In genomic region chr11:36345084-36345511, GRCh38 we compare ENCODE assay signal across 1 cellular context.
TF ChIP-seq lines count a peak whose summit lies in the region.

No MANE protein-coding gene starts in this region.

TF ChIP-seq in H1, 55 proteins besides CTCF, POLR2A, EP300 and RAD21:
- TF ChIP-seq CBX8 (IDR thresholded peaks at IDR 0.05; ENCODE audit: borderline replicate concordance, low read depth, low read length) (no peak), BRCA1 (IDR thresholded peaks at IDR 0.05; ENCODE audit: low read depth, low read length) (no peak), POLR2AphosphoS5 (IDR thresholded peaks at IDR 0.05; ENCODE audit: low read depth, low read length) (no peak), TAF7 (optimal IDR thresholded peaks at IDR 0.05; ENCODE audit: borderline replicate concordance, low read depth, low read length) (no peak), JUND (IDR thresholded peaks at IDR 0.05; ENCODE audit: low read length) (no peak), MAFK (IDR thresholded peaks at IDR 0.05; ENCODE audit: low read depth, low read length) (no peak), SUZ12 (IDR thresholded peaks at IDR 0.05; ENCODE audit: low read length) (no peak), RBBP5 (IDR thresholded peaks at IDR 0.05; ENCODE audit: borderline replicate concordance, low read depth, low read length) (no peak), ATF2 (IDR thresholded peaks at IDR 0.05; ENCODE audit: low read length) (no peak)
